ENCODE assay signal across 1 cellular context in the genomic region with DNA sequence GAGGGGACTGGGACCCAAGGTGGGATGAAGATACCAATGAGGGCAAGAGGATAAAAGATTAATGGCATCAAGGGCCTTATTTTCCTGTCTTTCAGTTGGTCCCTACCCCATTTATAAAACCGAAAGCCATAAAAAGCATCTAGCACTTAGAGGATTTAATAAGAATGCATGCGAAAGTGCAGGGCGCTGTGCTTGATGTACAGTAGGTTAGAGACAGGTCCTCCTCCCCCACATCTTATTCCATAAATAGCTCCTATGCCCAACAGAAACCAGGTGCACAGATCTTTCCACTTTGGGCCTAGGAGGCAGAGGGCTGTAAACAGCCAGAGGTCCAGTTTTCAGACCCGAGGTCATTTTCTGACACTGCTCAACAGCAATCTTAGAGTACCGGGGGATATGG.
TF ChIP-seq lines count a peak whose summit lies in the region.

No MANE protein-coding gene starts in this region.

TF ChIP-seq in HEK293, 187 proteins besides CTCF, POLR2A, EP300 and RAD21 (continued from another document):
- TF ChIP-seq, protein P1, sequence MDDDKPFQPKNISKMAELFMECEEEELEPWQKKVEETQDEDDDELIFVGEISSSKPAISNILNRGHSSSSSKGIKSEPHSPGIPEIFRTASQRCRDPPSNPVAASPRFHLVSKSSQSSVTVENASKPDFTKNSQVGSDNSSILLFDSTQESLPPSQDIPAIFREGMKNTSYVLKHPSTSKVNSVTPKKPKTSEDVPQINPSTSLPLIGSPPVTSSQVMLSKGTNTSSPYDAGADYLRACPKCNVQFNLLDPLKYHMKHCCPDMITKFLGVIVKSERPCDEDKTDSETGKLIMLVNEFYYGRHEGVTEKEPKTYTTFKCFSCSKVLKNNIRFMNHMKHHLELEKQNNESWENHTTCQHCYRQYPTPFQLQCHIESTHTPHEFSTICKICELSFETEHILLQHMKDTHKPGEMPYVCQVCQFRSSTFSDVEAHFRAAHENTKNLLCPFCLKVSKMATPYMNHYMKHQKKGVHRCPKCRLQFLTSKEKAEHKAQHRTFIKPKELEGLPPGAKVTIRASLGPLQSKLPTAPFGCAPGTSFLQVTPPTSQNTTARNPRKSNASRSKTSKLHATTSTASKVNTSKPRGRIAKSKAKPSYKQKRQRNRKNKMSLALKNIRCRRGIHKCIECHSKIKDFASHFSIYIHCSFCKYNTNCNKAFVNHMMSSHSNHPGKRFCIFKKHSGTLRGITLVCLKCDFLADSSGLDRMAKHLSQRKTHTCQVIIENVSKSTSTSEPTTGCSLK (tag by site-specific recombination; IDR thresholded peaks at IDR 0.05), result no peak
- TF ChIP-seq ZNF146 (tag by site-specific recombination; IDR thresholded peaks at IDR 0.05), result no peak
- TF ChIP-seq ZNF138 (tag by site-specific recombination; IDR thresholded peaks at IDR 0.05; ENCODE audit: borderline replicate concordance), result no peak
- TF ChIP-seq ZNF404 (tag by site-specific recombination; IDR thresholded peaks at IDR 0.05), result no peak
- no peak for TF ChIP-seq HOXA7 (CRISPR knock-in tag; IDR thresholded peaks at IDR 0.05; ENCODE audit: borderline replicate concordance)
- no peak for TF ChIP-seq ZNF658 (tag by site-specific recombination; IDR thresholded peaks at IDR 0.05)
- TF ChIP-seq KLF8 (tag by site-specific recombination; IDR thresholded peaks at IDR 0.05), result no peak
- TF ChIP-seq SCRT1 (tag by site-specific recombination; IDR thresholded peaks at IDR 0.05; ENCODE audit: borderline replicate concordance), result no peak
- no peak for TF ChIP-seq GLIS2 (tag by site-specific recombination; IDR thresholded peaks at IDR 0.05)
